2 cellular contexts compared by ENCODE assay signal in the genomic region with DNA sequence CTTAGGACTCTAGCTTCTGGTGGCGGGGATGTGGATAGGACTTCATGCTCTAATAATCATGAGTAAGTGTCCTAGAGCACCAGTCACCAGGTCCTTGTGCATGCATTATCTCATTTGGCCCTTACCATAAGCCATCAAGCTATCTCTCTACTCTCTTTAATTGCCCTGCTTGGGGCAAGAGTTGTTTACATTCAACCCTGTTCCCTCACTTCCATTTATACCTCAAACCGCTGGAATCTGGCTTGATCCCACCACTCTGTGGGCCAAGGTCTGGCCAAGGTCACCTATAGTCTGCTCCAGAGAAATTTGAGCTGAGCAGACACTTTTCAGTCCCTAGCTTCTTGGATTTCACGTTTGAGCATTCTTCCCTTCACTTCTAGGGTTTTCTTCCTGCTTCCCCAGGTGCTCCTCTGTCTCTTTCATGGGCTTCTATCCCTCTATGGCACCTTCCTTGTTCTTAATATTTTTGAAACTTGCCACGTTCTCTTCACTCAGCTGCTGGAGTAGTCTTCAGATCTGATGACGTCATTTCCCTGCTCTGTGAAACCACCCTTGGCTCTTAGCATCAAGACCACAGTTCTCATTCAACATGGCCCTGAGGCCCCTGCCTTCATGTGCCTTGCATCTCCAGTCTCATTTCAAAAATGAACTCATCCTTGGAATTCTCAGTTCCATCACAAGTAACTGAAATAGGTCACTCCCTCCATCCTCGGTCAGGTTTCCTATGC.
TF ChIP-seq lines count a peak whose summit lies in the region.

No MANE protein-coding gene starts in this region.

TF ChIP-seq in GM23338, 12 proteins besides CTCF, POLR2A, EP300 and RAD21 (continued from another document):
- TF ChIP-seq, protein P1, sequence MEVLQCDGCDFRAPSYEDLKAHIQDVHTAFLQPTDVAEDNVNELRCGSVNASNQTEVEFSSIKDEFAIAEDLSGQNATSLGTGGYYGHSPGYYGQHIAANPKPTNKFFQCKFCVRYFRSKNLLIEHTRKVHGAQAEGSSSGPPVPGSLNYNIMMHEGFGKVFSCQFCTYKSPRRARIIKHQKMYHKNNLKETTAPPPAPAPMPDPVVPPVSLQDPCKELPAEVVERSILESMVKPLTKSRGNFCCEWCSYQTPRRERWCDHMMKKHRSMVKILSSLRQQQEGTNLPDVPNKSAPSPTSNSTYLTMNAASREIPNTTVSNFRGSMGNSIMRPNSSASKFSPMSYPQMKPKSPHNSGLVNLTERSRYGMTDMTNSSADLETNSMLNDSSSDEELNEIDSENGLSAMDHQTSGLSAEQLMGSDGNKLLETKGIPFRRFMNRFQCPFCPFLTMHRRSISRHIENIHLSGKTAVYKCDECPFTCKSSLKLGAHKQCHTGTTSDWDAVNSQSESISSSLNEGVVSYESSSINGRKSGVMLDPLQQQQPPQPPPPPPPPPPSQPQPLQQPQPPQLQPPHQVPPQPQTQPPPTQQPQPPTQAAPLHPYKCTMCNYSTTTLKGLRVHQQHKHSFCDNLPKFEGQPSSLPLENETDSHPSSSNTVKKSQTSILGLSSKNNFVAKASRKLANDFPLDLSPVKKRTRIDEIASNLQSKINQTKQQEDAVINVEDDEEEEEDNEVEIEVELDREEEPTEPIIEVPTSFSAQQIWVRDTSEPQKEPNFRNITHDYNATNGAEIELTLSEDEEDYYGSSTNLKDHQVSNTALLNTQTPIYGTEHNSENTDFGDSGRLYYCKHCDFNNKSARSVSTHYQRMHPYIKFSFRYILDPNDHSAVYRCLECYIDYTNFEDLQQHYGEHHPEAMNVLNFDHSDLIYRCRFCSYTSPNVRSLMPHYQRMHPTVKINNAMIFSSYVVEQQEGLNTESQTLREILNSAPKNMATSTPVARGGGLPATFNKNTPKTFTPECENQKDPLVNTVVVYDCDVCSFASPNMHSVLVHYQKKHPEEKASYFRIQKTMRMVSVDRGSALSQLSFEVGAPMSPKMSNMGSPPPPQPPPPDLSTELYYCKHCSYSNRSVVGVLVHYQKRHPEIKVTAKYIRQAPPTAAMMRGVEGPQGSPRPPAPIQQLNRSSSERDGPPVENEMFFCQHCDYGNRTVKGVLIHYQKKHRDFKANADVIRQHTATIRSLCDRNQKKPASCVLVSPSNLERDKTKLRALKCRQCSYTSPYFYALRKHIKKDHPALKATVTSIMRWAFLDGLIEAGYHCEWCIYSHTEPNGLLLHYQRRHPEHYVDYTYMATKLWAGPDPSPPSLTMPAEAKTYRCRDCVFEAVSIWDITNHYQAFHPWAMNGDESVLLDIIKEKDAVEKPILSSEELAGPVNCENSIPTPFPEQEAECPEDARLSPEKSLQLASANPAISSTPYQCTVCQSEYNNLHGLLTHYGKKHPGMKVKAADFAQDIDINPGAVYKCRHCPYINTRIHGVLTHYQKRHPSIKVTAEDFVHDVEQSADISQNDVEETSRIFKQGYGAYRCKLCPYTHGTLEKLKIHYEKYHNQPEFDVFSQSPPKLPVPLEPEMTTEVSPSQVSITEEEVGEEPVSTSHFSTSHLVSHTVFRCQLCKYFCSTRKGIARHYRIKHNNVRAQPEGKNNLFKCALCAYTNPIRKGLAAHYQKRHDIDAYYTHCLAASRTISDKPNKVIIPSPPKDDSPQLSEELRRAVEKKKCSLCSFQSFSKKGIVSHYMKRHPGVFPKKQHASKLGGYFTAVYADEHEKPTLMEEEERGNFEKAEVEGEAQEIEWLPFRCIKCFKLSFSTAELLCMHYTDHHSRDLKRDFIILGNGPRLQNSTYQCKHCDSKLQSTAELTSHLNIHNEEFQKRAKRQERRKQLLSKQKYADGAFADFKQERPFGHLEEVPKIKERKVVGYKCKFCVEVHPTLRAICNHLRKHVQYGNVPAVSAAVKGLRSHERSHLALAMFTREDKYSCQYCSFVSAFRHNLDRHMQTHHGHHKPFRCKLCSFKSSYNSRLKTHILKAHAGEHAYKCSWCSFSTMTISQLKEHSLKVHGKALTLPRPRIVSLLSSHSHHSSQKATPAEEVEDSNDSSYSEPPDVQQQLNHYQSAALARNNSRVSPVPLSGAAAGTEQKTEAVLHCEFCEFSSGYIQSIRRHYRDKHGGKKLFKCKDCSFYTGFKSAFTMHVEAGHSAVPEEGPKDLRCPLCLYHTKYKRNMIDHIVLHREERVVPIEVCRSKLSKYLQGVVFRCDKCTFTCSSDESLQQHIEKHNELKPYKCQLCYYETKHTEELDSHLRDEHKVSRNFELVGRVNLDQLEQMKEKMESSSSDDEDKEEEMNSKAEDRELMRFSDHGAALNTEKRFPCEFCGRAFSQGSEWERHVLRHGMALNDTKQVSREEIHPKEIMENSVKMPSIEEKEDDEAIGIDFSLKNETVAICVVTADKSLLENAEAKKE (CRISPR knock-in tag; IDR thresholded peaks at IDR 0.05): no peak
- TF ChIP-seq EZH2 (IDR thresholded peaks at IDR 0.05; ENCODE audit: low read depth, unreplicated experiment) (no peak), STAT1 (IDR thresholded peaks at IDR 0.05; ENCODE audit: unreplicated experiment) (no peak), ZNF114 (CRISPR knock-in tag; IDR thresholded peaks at IDR 0.05) (no peak), JUNB (IDR thresholded peaks at IDR 0.05; ENCODE audit: unreplicated experiment) (no peak), NANOG (IDR thresholded peaks at IDR 0.05; ENCODE audit: borderline replicate concordance) (no peak)
- TF ChIP-seq, protein P2, sequence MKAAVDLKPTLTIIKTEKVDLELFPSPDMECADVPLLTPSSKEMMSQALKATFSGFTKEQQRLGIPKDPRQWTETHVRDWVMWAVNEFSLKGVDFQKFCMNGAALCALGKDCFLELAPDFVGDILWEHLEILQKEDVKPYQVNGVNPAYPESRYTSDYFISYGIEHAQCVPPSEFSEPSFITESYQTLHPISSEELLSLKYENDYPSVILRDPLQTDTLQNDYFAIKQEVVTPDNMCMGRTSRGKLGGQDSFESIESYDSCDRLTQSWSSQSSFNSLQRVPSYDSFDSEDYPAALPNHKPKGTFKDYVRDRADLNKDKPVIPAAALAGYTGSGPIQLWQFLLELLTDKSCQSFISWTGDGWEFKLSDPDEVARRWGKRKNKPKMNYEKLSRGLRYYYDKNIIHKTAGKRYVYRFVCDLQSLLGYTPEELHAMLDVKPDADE (IDR thresholded peaks at IDR 0.05): no peak
- TF ChIP-seq, protein P3, sequence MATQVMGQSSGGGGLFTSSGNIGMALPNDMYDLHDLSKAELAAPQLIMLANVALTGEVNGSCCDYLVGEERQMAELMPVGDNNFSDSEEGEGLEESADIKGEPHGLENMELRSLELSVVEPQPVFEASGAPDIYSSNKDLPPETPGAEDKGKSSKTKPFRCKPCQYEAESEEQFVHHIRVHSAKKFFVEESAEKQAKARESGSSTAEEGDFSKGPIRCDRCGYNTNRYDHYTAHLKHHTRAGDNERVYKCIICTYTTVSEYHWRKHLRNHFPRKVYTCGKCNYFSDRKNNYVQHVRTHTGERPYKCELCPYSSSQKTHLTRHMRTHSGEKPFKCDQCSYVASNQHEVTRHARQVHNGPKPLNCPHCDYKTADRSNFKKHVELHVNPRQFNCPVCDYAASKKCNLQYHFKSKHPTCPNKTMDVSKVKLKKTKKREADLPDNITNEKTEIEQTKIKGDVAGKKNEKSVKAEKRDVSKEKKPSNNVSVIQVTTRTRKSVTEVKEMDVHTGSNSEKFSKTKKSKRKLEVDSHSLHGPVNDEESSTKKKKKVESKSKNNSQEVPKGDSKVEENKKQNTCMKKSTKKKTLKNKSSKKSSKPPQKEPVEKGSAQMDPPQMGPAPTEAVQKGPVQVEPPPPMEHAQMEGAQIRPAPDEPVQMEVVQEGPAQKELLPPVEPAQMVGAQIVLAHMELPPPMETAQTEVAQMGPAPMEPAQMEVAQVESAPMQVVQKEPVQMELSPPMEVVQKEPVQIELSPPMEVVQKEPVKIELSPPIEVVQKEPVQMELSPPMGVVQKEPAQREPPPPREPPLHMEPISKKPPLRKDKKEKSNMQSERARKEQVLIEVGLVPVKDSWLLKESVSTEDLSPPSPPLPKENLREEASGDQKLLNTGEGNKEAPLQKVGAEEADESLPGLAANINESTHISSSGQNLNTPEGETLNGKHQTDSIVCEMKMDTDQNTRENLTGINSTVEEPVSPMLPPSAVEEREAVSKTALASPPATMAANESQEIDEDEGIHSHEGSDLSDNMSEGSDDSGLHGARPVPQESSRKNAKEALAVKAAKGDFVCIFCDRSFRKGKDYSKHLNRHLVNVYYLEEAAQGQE (IDR thresholded peaks at IDR 0.05; ENCODE audit: unreplicated experiment): no peak

TF ChIP-seq in GM12878, 131 proteins besides CTCF, POLR2A, EP300 and RAD21 (continued from another document):
- TF ChIP-seq EZH2 (IDR thresholded peaks at IDR 0.05; ENCODE audit: borderline replicate concordance, control insufficient read depth, low read depth, low read length) (no peak), CBFB (IDR thresholded peaks at IDR 0.05; ENCODE audit: low read depth) (no peak), ATF7 (IDR thresholded peaks at IDR 0.05; ENCODE audit: low read depth) (peak; percentile 76), SMARCA5 (IDR thresholded peaks at IDR 0.05) (no peak)
- TF ChIP-seq, protein P4, sequence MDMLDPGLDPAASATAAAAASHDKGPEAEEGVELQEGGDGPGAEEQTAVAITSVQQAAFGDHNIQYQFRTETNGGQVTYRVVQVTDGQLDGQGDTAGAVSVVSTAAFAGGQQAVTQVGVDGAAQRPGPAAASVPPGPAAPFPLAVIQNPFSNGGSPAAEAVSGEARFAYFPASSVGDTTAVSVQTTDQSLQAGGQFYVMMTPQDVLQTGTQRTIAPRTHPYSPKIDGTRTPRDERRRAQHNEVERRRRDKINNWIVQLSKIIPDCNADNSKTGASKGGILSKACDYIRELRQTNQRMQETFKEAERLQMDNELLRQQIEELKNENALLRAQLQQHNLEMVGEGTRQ (IDR thresholded peaks at IDR 0.05; ENCODE audit: borderline replicate concordance, low read depth, low read length): no peak
